In genomic region chr16:30740364-30741251, GRCh38 we compare ENCODE assay signal across 8 cellular contexts. TPM values are rescaled to one million over a fixed set of nuclear protein-coding genes. Genes with fewer than 3 reads are reported as not detected.
A peak's percentile ranks its signal among the peaks of the same experiment; 100 is the strongest.
DNase-seq lines count a peak whose midpoint lies in the region; ATAC-seq and TF ChIP-seq lines count a peak whose summit lies in the region.

No MANE protein-coding gene starts in this region.

- no peaks in the 10 kb centered on the region for H3K27me3 Mint-ChIP-seq in activated naive CD8-positive, alpha-beta T cell treated with anti-CD3 and anti-CD28 coated beads for 36 hours

- H3K36me3 ChIP-seq in right atrium auricular region (peaks cover 55% of the 10 kb centered on the region), skeletal muscle satellite cell (ENCODE audit: insufficient read depth, low read length) (peaks cover 58% of the 10 kb centered on the region)

- no peaks in the 10 kb centered on the region for H3K9me3 Mint-ChIP-seq in activated naive CD8-positive, alpha-beta T cell treated with anti-CD3 and anti-CD28 coated beads for 36 hours

- H3K4me3 ChIP-seq in right atrium auricular region (no peak overlapping the region), skeletal muscle satellite cell (ENCODE audit: low read length) (peak overlapping the region; percentile 11)

- in situ Hi-C loops in ACHN (cut with HindIII; ENCODE audit: low pct_ligation_motif_present, low pct_unique_long_range_greater_than_20kb, low sequenced_read_pairs) = no loop called here

- H3K9me3 ChIP-seq in right atrium auricular region = no peaks in the 10 kb centered on the region
- H3K9me3 ChIP-seq in skeletal muscle satellite cell (replicated peaks; ENCODE audit: low read length) = no peaks in the 10 kb centered on the region

- H3K36me3 Mint-ChIP-seq in activated naive CD8-positive, alpha-beta T cell treated with anti-CD3 and anti-CD28 coated beads for 36 hours = peaks cover 33% of the 10 kb centered on the region

- peak overlapping the region; percentile 33 for H3K9ac ChIP-seq in skeletal muscle satellite cell (ENCODE audit: low read depth, low read length)

- H3K27me3 ChIP-seq in right atrium auricular region = no peaks in the 10 kb centered on the region
- H3K27me3 ChIP-seq in skeletal muscle satellite cell (ENCODE audit: control insufficient read depth, insufficient read depth, low read length) = no peaks in the 10 kb centered on the region

- H3K27ac Mint-ChIP-seq in activated naive CD8-positive, alpha-beta T cell treated with anti-CD3 and anti-CD28 coated beads for 36 hours = peak overlapping the region; percentile 52

- H3K4me1 ChIP-seq in right atrium auricular region = peaks cover 0 to 24% of the 10 kb centered on the region in 2 donors
- peaks cover 24% of the 10 kb centered on the region for H3K4me1 ChIP-seq in skeletal muscle satellite cell (ENCODE audit: control insufficient read depth, insufficient read depth, low read length)

- H3K27ac ChIP-seq in right atrium auricular region = peak overlapping the region; percentile 35 to 52

- no peak overlapping the region for H3K4me3 Mint-ChIP-seq in activated naive CD8-positive, alpha-beta T cell treated with anti-CD3 and anti-CD28 coated beads for 36 hours

- TF ChIP-seq CTCF in right atrium auricular region (IDR thresholded peaks at IDR 0.05) = no peak

- peak overlapping the region; percentile 49 for H3K4me2 ChIP-seq in skeletal muscle satellite cell (ENCODE audit: low read length)

- no peak for ATAC-seq in GM18873 (IDR thresholded peaks at IDR 0.05; ENCODE audit: low FRiP score, unreplicated experiment)
- ATAC-seq in GM21526 (IDR thresholded peaks at IDR 0.05; ENCODE audit: low FRiP score, unreplicated experiment) = no peak

- peak; percentile 97 for DNase-seq in ACHN
- peak; percentile 59 for DNase-seq in HS-5 (ENCODE audit: low read depth)
- DNase-seq in activated naive CD8-positive, alpha-beta T cell treated with anti-CD3 and anti-CD28 coated beads for 36 hours = no peak
- peak; percentile 90 for DNase-seq in right atrium auricular region (ENCODE audit: low spot score)
- no peak for DNase-seq in putamen (ENCODE audit: low spot score)

- H3K4me1 Mint-ChIP-seq in activated naive CD8-positive, alpha-beta T cell treated with anti-CD3 and anti-CD28 coated beads for 36 hours = peaks cover 12% of the 10 kb centered on the region

RNA-seq across cellular contexts. Expression of gene PHKG2, which starts 7.6 kb away (rescaled TPM):
- total RNA-seq in activated naive CD8-positive, alpha-beta T cell treated with anti-CD3 and anti-CD28 coated beads for 36 hours = 10 to 100 TPM; 31.1 to 32.0 TPM
- 10 to 100 TPM; 16.0 to 22.1 TPM for total RNA-seq in right atrium auricular region
- 17.2 and 22.5 TPM in 2 replicates for total RNA-seq in skeletal muscle satellite cell (2012; rRNA removed)

RNA-seq across cellular contexts. Expression of gene CFAP119, which starts 21.3 kb away (rescaled TPM):
- total RNA-seq in activated naive CD8-positive, alpha-beta T cell treated with anti-CD3 and anti-CD28 coated beads for 36 hours = 1 to 10 TPM; 3.7 to 6.4 TPM
- total RNA-seq in right atrium auricular region = under 1 TPM; 0.37 to 0.83 TPM
- total RNA-seq in skeletal muscle satellite cell (2012; rRNA removed) = 1.8 and 4.6 TPM in 2 replicates

RNA-seq across cellular contexts. Expression of gene RNF40, which starts 21.5 kb away (rescaled TPM):
- total RNA-seq in activated naive CD8-positive, alpha-beta T cell treated with anti-CD3 and anti-CD28 coated beads for 36 hours = 100 to 1,000 TPM in 1 of 2 experiments, 10 to 100 TPM in 1; 95.2 to 107 TPM
- total RNA-seq in right atrium auricular region = 10 to 100 TPM; 48.5 to 59.5 TPM
- 63.6 and 80.4 TPM in 2 replicates for total RNA-seq in skeletal muscle satellite cell (2012; rRNA removed)

RNA-seq across cellular contexts. Expression of gene SRCAP, which starts 41.6 kb away (rescaled TPM):
- total RNA-seq in activated naive CD8-positive, alpha-beta T cell treated with anti-CD3 and anti-CD28 coated beads for 36 hours = 10 to 100 TPM; 66.1 to 72.6 TPM
- 10 to 100 TPM; 22.5 to 25.0 TPM for total RNA-seq in right atrium auricular region
- 12.4 and 12.7 TPM in 2 replicates for total RNA-seq in skeletal muscle satellite cell (2012; rRNA removed)

RNA-seq across cellular contexts. Expression of gene ZNF629, which starts 46.4 kb away (rescaled TPM):
- total RNA-seq in activated naive CD8-positive, alpha-beta T cell treated with anti-CD3 and anti-CD28 coated beads for 36 hours = 1 to 10 TPM; 5.4 to 5.5 TPM
- total RNA-seq in right atrium auricular region = 10 to 100 TPM; 21.2 to 22.9 TPM
- 10.4 and 12.2 TPM in 2 replicates for total RNA-seq in skeletal muscle satellite cell (2012; rRNA removed)

Comparison
In these comparisons a context has a peak if more than half of its experiments do, and no peak if none do; other contexts are left out.
1. DNase-seq: peak in ACHN (single experiment), HS-5 (single experiment) and right atrium auricular region (single experiment); none in activated naive CD8-positive, alpha-beta T cell treated with anti-CD3 and anti-CD28 coated beads for 36 hours (single experiment) and putamen (single experiment).